8 cellular contexts compared by ENCODE assay signal in genomic region chr7:155001756-155002410, GRCh38. TPM values are rescaled to one million over a fixed set of nuclear protein-coding genes. Genes with fewer than 3 reads are reported as not detected.
A peak's percentile ranks its signal among the peaks of the same experiment; 100 is the strongest.
DNase-seq lines count a peak whose midpoint lies in the region; ATAC-seq and TF ChIP-seq lines count a peak whose summit lies in the region.

No MANE protein-coding gene starts in this region.

- peaks cover 26% of the 10 kb centered on the region for H3K36me3 Mint-ChIP-seq in activated CD4-positive, alpha-beta T cell treated with anti-CD3 and anti-CD28 coated beads for 36 hours (ENCODE audit: low read depth)
- H3K36me3 Mint-ChIP-seq in activated CD4-positive, alpha-beta T cell treated with anti-CD3 and anti-CD28 coated beads, Interleukin-2, amount 10 ng/mL, durations not matched to agents 7 days and 5 days (ENCODE audit: low read depth), result peaks cover 20% of the 10 kb centered on the region

- H3K36me3 ChIP-seq in HAP-1 (replicated peaks), result peaks cover 25% of the 10 kb centered on the region
- peaks cover 11% of the 10 kb centered on the region for H3K36me3 ChIP-seq in muscle layer of colon (ENCODE audit: insufficient read depth, low read length)

- H3K27me3 ChIP-seq in HAP-1 (ENCODE audit: low read depth) (no peaks in the 10 kb centered on the region), muscle layer of colon (ENCODE audit: control insufficient read depth in 1 of 2, insufficient read depth in 2 of 2, low read length in 2 of 2) (no peaks in the 10 kb centered on the region)

- no peak overlapping the region for H3K4me3 Mint-ChIP-seq in activated CD4-positive, alpha-beta T cell treated with anti-CD3 and anti-CD28 coated beads for 36 hours
- no peak overlapping the region for H3K4me3 Mint-ChIP-seq in activated CD4-positive, alpha-beta T cell treated with anti-CD3 and anti-CD28 coated beads, Interleukin-2, amount 10 ng/mL, durations not matched to agents 7 days and 5 days

- CTCF ChIA-PET in activated CD4-positive, alpha-beta T cell treated with anti-CD3 and anti-CD28 coated beads for 36 hours (lab: Charles Lee), result interaction anchor here (0.9 kb wide), 1 partner anchor 10 kb away, joined by 3 read pairs; no protein-coding TSS in a partner anchor
- CTCF ChIA-PET in activated CD4-positive, alpha-beta T cell treated with anti-CD3 and anti-CD28 coated beads, Interleukin-2, amount 10 ng/mL, durations not matched to agents 7 days and 5 days (lab: Charles Lee), result interaction anchor here (0.6 to 1.5 kb wide), 3 partner anchors 24 to 489 kb away, joined by 3 to 8 read pairs (median 3); no protein-coding TSS in a partner anchor

- H3K4me1 Mint-ChIP-seq in activated CD4-positive, alpha-beta T cell treated with anti-CD3 and anti-CD28 coated beads for 36 hours, result peaks cover 12% of the 10 kb centered on the region
- H3K4me1 Mint-ChIP-seq in activated CD4-positive, alpha-beta T cell treated with anti-CD3 and anti-CD28 coated beads, Interleukin-2, amount 10 ng/mL, durations not matched to agents 7 days and 5 days, result peaks cover 12% of the 10 kb centered on the region

- H3K9me3 ChIP-seq in HAP-1 (no peaks in the 10 kb centered on the region), muscle layer of colon (ENCODE audit: low read length) (no peaks in the 10 kb centered on the region)

- intact Hi-C loops in activated CD4-positive, alpha-beta T cell treated with anti-CD3 and anti-CD28 coated beads for 36 hours (cut with DNase I, micrococcal nuclease), result loop anchor here (2.0 to 10.0 kb wide), 5 partner anchors 75 to 763 kb away; no protein-coding TSS in a partner anchor

- no peak for ATAC-seq in activated CD4-positive, alpha-beta T cell treated with anti-CD3 and anti-CD28 coated beads for 36 hours

- peaks cover 18% of the 10 kb centered on the region for H3K4me1 ChIP-seq in HAP-1
- H3K4me1 ChIP-seq in muscle layer of colon (ENCODE audit: insufficient read depth, low read length), result peaks cover 12% of the 10 kb centered on the region

- no peak for TF ChIP-seq CTCF in choroid plexus epithelial cell (conservative IDR thresholded peaks at IDR 0.05; ENCODE audit: low read depth, low read length)

- H3K27ac ChIP-seq in muscle layer of colon (ENCODE audit: low read depth, low read length), result no peak overlapping the region

- H3K4me3 ChIP-seq in HAP-1 (peak overlapping the region; percentile 45), choroid plexus epithelial cell (ENCODE audit: low read depth, low read length) (peak overlapping the region; percentile 88), muscle layer of colon (ENCODE audit: low read depth in 1 of 2, low read length in 2 of 2) (peak overlapping the region; percentile 57 to 62)

- H3K9me3 Mint-ChIP-seq in activated CD4-positive, alpha-beta T cell treated with anti-CD3 and anti-CD28 coated beads for 36 hours (ENCODE audit: low read depth), result no peaks in the 10 kb centered on the region
- H3K9me3 Mint-ChIP-seq in activated CD4-positive, alpha-beta T cell treated with anti-CD3 and anti-CD28 coated beads, Interleukin-2, amount 10 ng/mL, durations not matched to agents 7 days and 5 days, result no peaks in the 10 kb centered on the region

- POLR2A ChIA-PET in activated CD4-positive, alpha-beta T cell treated with anti-CD3 and anti-CD28 coated beads for 36 hours (lab: Charles Lee), result interaction anchor here (0.6 kb wide), 1 partner anchor 19 kb away, joined by 4 read pairs; no protein-coding TSS in a partner anchor
- POLR2A ChIA-PET in activated CD4-positive, alpha-beta T cell treated with anti-CD3 and anti-CD28 coated beads, Interleukin-2, amount 10 ng/mL, durations not matched to agents 7 days and 5 days (lab: Charles Lee), result no interaction called here

- H3K27me3 Mint-ChIP-seq in activated CD4-positive, alpha-beta T cell treated with anti-CD3 and anti-CD28 coated beads for 36 hours, result no peaks in the 10 kb centered on the region
- H3K27me3 Mint-ChIP-seq in activated CD4-positive, alpha-beta T cell treated with anti-CD3 and anti-CD28 coated beads, Interleukin-2, amount 10 ng/mL, durations not matched to agents 7 days and 5 days, result no peaks in the 10 kb centered on the region

- in situ Hi-C loops in HAP-1 (cut with MboI; ENCODE audit: low sequenced_read_pairs), result no loop called here

- H3K27ac Mint-ChIP-seq in activated CD4-positive, alpha-beta T cell treated with anti-CD3 and anti-CD28 coated beads for 36 hours, result peak overlapping the region; percentile 81
- H3K27ac Mint-ChIP-seq in activated CD4-positive, alpha-beta T cell treated with anti-CD3 and anti-CD28 coated beads, Interleukin-2, amount 10 ng/mL, durations not matched to agents 7 days and 5 days, result no peak overlapping the region

- H3K9ac ChIP-seq in muscle layer of colon (ENCODE audit: low read length), result peak overlapping the region; percentile 17

- peak; percentile 50 for DNase-seq in activated CD4-positive, alpha-beta T cell treated with anti-CD3 and anti-CD28 coated beads for 36 hours
- DNase-seq in activated CD4-positive, alpha-beta T cell treated with anti-CD3 and anti-CD28 coated beads, Interleukin-2, amount 10 ng/mL, durations not matched to agents 7 days and 5 days, result no peak
- peak in 1 of 2 experiments; percentile 23 for DNase-seq in HAP-1 (ENCODE audit: low spot score in 2 of 2)
- DNase-seq in NAMALWA (ENCODE audit: low spot score), result peak; percentile 44
- peak; percentile 13 for DNase-seq in choroid plexus epithelial cell (ENCODE audit: low read depth)
- no peak for DNase-seq in SKM-1 treated with dmso at 0.1 percent for 144 hours (lab: John Stamatoyannopoulos, UW; ENCODE audit: unreplicated experiment)
- no peak for DNase-seq in cerebellum (ENCODE audit: low spot score)

RNA-seq across cellular contexts. Expression of gene PAXIP1, which starts 1.0 kb away (rescaled TPM):
- 10 to 100 TPM; 27.6 to 31.4 TPM for total RNA-seq in activated CD4-positive, alpha-beta T cell treated with anti-CD3 and anti-CD28 coated beads for 36 hours
- 10 to 100 TPM; 30.4 to 32.7 TPM for total RNA-seq in activated CD4-positive, alpha-beta T cell treated with anti-CD3 and anti-CD28 coated beads, Interleukin-2, amount 10 ng/mL, durations not matched to agents 7 days and 5 days
- 20.5 TPM for total RNA-seq in cerebellum

Comparison
In these comparisons a context has a peak if more than half of its experiments do, and no peak if none do; other contexts are left out.
1. DNase-seq: peak in activated CD4-positive, alpha-beta T cell treated with anti-CD3 and anti-CD28 coated beads for 36 hours (single experiment), NAMALWA (single experiment) and choroid plexus epithelial cell (single experiment); none in activated CD4-positive, alpha-beta T cell treated with anti-CD3 and anti-CD28 coated beads, Interleukin-2, amount 10 ng/mL, durations not matched to agents 7 days and 5 days (single experiment), SKM-1 treated with dmso at 0.1 percent for 144 hours (single experiment) and cerebellum (single experiment).
2. Peak in every context shown above with its lines, with median percentiles within 50 percentile points of each other: H3K4me3 ChIP-seq.